In genomic region chr2:69975853-69976462, GRCh38 we compare ENCODE assay signal across 1 cellular context.
TF ChIP-seq lines count a peak whose summit lies in the region.

No MANE protein-coding gene starts in this region.

TF ChIP-seq in GM23338, 12 proteins besides CTCF, POLR2A, EP300 and RAD21 (continued from another document):
- TF ChIP-seq ZNF462 (CRISPR knock-in tag; IDR thresholded peaks at IDR 0.05) (no peak), ZNF331 (CRISPR knock-in tag; IDR thresholded peaks at IDR 0.05; ENCODE audit: low read depth) (no peak), EZH2 (IDR thresholded peaks at IDR 0.05; ENCODE audit: low read depth, unreplicated experiment) (no peak), EZH2phosphoT487 (IDR thresholded peaks at IDR 0.05; ENCODE audit: unreplicated experiment) (no peak)
TF ChIP-seq in GM23338: peak in this region for 0.
